16 cellular contexts compared by ENCODE assay signal in genomic region chr3:50275996-50276761, GRCh38. TPM values are rescaled to one million over a fixed set of nuclear protein-coding genes. Genes with fewer than 3 reads are reported as not detected.
DNase-seq lines count a peak whose midpoint lies in the region; ATAC-seq and TF ChIP-seq lines count a peak whose summit lies in the region.
"Had no signal": no experiment of that assay in that cellular context is flagged by ENCODE, and none has a peak within 500 bp of the region (broad histone marks: within the 10 kb centered on the region; RNA-seq: fewer than 3 reads in every experiment).

No MANE protein-coding gene starts in this region.

- no peak overlapping the region for H3K9ac ChIP-seq in HUES48 (ENCODE audit: low read depth, low read length)

- peaks cover 35% of the 10 kb centered on the region for H3K27me3 ChIP-seq in CD4-positive, alpha-beta memory T cell (ENCODE audit: insufficient read depth, low read length)
- H3K27me3 ChIP-seq in HUES48 (ENCODE audit: control insufficient read depth, insufficient read depth, low read length) (peaks cover 47% of the 10 kb centered on the region), HAP-1 (ENCODE audit: low read depth) (no peaks in the 10 kb centered on the region)
- H3K27me3 ChIP-seq: Peyer's patch had no signal

- intact Hi-C loops in CD4-positive, alpha-beta memory T cell (cut with micrococcal nuclease) = no loop called here

- H3K4me1 Mint-ChIP-seq in CD4-positive, alpha-beta memory T cell = peaks cover 14 to 37% (median 25%) of the 10 kb centered on the region in 4 donors
- peaks cover 21% of the 10 kb centered on the region for H3K4me1 Mint-ChIP-seq in activated naive CD8-positive, alpha-beta T cell (ENCODE audit: low read depth)
- peaks cover 16 to 29% (median 27%) of the 10 kb centered on the region in 4 donors for H3K4me1 Mint-ChIP-seq in naive thymus-derived CD8-positive, alpha-beta T cell

- peak in 3 of 5 donors; percentile 31 to 47 (median 32) for DNase-seq in CD4-positive, alpha-beta memory T cell
- DNase-seq in naive thymus-derived CD8-positive, alpha-beta T cell = peak in 4 of 10 donors; percentile 27 to 41 (median 32)
- DNase-seq in GM10248 (ENCODE audit: extremely low spot score) (no peak), AG08395 (ENCODE audit: low spot score) (no peak), HAP-1 (ENCODE audit: low spot score in 2 of 2) (no peak)
- DNase-seq: activated CD8-positive, alpha-beta memory T cell treated with anti-CD3 and anti-CD28 coated beads, Interleukin-2, amount 50 U/mL, for 4 hours; hypothalamus; Peyer's patch; T-helper 9 cell had no signal

- H3K4me1 ChIP-seq in CD4-positive, alpha-beta memory T cell (ENCODE audit: insufficient read depth, low read length) = peaks cover 35% of the 10 kb centered on the region
- H3K4me1 ChIP-seq in HUES48 (ENCODE audit: control insufficient read depth, insufficient read depth, low read length) (peaks cover 4% of the 10 kb centered on the region; the same call in 1 of the 2 replicates), HAP-1 (no peaks in the 10 kb centered on the region; the same call in 1 of the 2 replicates)

- H3K9me3 Mint-ChIP-seq in CD4-positive, alpha-beta memory T cell = no peaks in the 10 kb centered on the region
- no peaks in the 10 kb centered on the region for H3K9me3 Mint-ChIP-seq in activated naive CD8-positive, alpha-beta T cell (ENCODE audit: low read depth)
- H3K9me3 Mint-ChIP-seq in naive thymus-derived CD8-positive, alpha-beta T cell = no peaks in the 10 kb centered on the region
- H3K9me3 Mint-ChIP-seq: memory B cell had no signal

- no peaks in the 10 kb centered on the region for H3K9me3 ChIP-seq in CD4-positive, alpha-beta memory T cell (ENCODE audit: control insufficient read depth in 1 of 2, low read length in 2 of 2)
- H3K9me3 ChIP-seq in HUES48 (ENCODE audit: control insufficient read depth, insufficient read depth, low read length) = no peaks in the 10 kb centered on the region
- H3K9me3 ChIP-seq in HAP-1 = no peaks in the 10 kb centered on the region
- H3K9me3 ChIP-seq: Peyer's patch, thoracic aorta had no signal

- H3K27me3 Mint-ChIP-seq in CD4-positive, alpha-beta memory T cell = peaks cover 23 to 32% of the 10 kb centered on the region in 2 donors
- H3K27me3 Mint-ChIP-seq in activated naive CD8-positive, alpha-beta T cell = peaks cover 13% of the 10 kb centered on the region
- H3K27me3 Mint-ChIP-seq in naive thymus-derived CD8-positive, alpha-beta T cell = peaks cover 13 to 42% (median 21%) of the 10 kb centered on the region in 5 donors

- no peak overlapping the region for H3K27ac ChIP-seq in CD4-positive, alpha-beta memory T cell (ENCODE audit: low read depth, low read length)
- no peak overlapping the region for H3K27ac ChIP-seq in HUES48 (ENCODE audit: low read depth, low read length)
- H3K27ac ChIP-seq: Peyer's patch, thoracic aorta had no signal

- H3K27ac Mint-ChIP-seq in CD4-positive, alpha-beta memory T cell = peak overlapping the region in 3 of 7 donors; percentile 29 to 70 (median 51)
- H3K27ac Mint-ChIP-seq in activated naive CD8-positive, alpha-beta T cell = no peak overlapping the region
- peak overlapping the region in 1 of 10 donors; percentile 79 for H3K27ac Mint-ChIP-seq in naive thymus-derived CD8-positive, alpha-beta T cell
- H3K27ac Mint-ChIP-seq: memory B cell had no signal

- in situ Hi-C loops in HAP-1 (cut with MboI; ENCODE audit: low sequenced_read_pairs) = no loop called here

- POLR2A ChIA-PET in CD4-positive, alpha-beta memory T cell (lab: Charles Lee; ENCODE audit: partially characterized antibody) = no interaction called here
- POLR2A ChIA-PET in naive thymus-derived CD8-positive, alpha-beta T cell (lab: Charles Lee) = interaction anchor here (1.2 kb wide), 1 partner anchor 12 kb away, joined by 4 read pairs; no protein-coding TSS in a partner anchor
- POLR2A ChIA-PET in GM10248 (lab: Yijun Ruan, JAX) = no interaction called here

- CTCF ChIA-PET in CD4-positive, alpha-beta memory T cell (lab: Charles Lee; ENCODE audit: partially characterized antibody) = interaction anchor here (0.9 to 2.5 kb wide), 4 partner anchors 17 to 51 kb away, joined by 3 to 12 read pairs (median 3); partner anchors contain the start of gene HYAL2
- CTCF ChIA-PET in GM10248 (lab: Yijun Ruan, JAX) = no interaction called here

- no peak overlapping the region for H3K4me3 ChIP-seq in CD4-positive, alpha-beta memory T cell (ENCODE audit: low read length in 2 of 2)
- H3K4me3 ChIP-seq in HUES48 (ENCODE audit: low read depth, low read length) (peak overlapping the region; percentile 62; the same call in 1 of the 2 replicates), HAP-1 (no peak overlapping the region)
- H3K4me3 ChIP-seq: Peyer's patch, thoracic aorta had no signal

- no peak for TF ChIP-seq CTCF in GM10248 (IDR thresholded peaks at IDR 0.05; ENCODE audit: control extremely low read depth, extremely low read depth, low read depth, missing control alignments)

- H3K36me3 Mint-ChIP-seq in CD4-positive, alpha-beta memory T cell = no peaks in the 10 kb centered on the region
- no peaks in the 10 kb centered on the region for H3K36me3 Mint-ChIP-seq in activated naive CD8-positive, alpha-beta T cell
- H3K36me3 Mint-ChIP-seq in naive thymus-derived CD8-positive, alpha-beta T cell = no peaks in the 10 kb centered on the region
- H3K36me3 Mint-ChIP-seq: memory B cell had no signal

- peak overlapping the region; percentile 6 to 74 (median 54) for H3K4me3 Mint-ChIP-seq in CD4-positive, alpha-beta memory T cell
- peak overlapping the region; percentile 65 for H3K4me3 Mint-ChIP-seq in activated naive CD8-positive, alpha-beta T cell
- H3K4me3 Mint-ChIP-seq in naive thymus-derived CD8-positive, alpha-beta T cell = peak overlapping the region in 9 of 10 donors; percentile 47 to 78 (median 66)

- ATAC-seq in naive thymus-derived CD8-positive, alpha-beta T cell = peak; percentile 23 to 53

- H3K36me3 ChIP-seq in CD4-positive, alpha-beta memory T cell (ENCODE audit: insufficient read depth, low read length) = no peaks in the 10 kb centered on the region
- H3K36me3 ChIP-seq in HUES48 (ENCODE audit: control insufficient read depth, insufficient read depth, low read length) (no peaks in the 10 kb centered on the region), HAP-1 (replicated peaks) (no peaks in the 10 kb centered on the region)

RNA-seq across cellular contexts. Expression of gene LSMEM2, which starts 2.7 kb away (rescaled TPM):
- not detected for total RNA-seq in CD4-positive, alpha-beta memory T cell
- under 1 TPM in 1 of 2 donors, not detected in 1; 0.20 TPM for polyA plus RNA-seq in CD4-positive, alpha-beta memory T cell
- total RNA-seq in naive thymus-derived CD8-positive, alpha-beta T cell = not detected
- under 1 TPM in 2 of 3 donors, not detected in 1; 0.15 to 0.21 TPM for polyA plus RNA-seq in naive thymus-derived CD8-positive, alpha-beta T cell
- total RNA-seq: bronchial epithelial cell, M059J, Peyer's patch, pulmonary artery endothelial cell, thoracic aorta had no signal

RNA-seq across cellular contexts. Expression of gene SEMA3B, which starts 7.2 kb away (rescaled TPM):
- total RNA-seq in CD4-positive, alpha-beta memory T cell = under 1 TPM; 0.50 to 0.87 TPM
- not detected for polyA plus RNA-seq in CD4-positive, alpha-beta memory T cell
- 1 to 10 TPM; 1.0 to 1.1 TPM for total RNA-seq in naive thymus-derived CD8-positive, alpha-beta T cell
- polyA plus RNA-seq in naive thymus-derived CD8-positive, alpha-beta T cell = under 1 TPM in 1 of 3 donors, not detected in 2; 0.09 TPM

RNA-seq across cellular contexts. Expression of gene IFRD2, which starts 16.1 kb away (rescaled TPM):
- 10 to 100 TPM; 58.6 to 65.3 TPM for total RNA-seq in CD4-positive, alpha-beta memory T cell
- 10 to 100 TPM; 62.0 to 84.7 TPM for polyA plus RNA-seq in CD4-positive, alpha-beta memory T cell
- 10 to 100 TPM; 68.9 TPM for total RNA-seq in naive thymus-derived CD8-positive, alpha-beta T cell
- polyA plus RNA-seq in naive thymus-derived CD8-positive, alpha-beta T cell = 10 to 100 TPM; 59.4 to 69.7 (median 60.7) TPM

RNA-seq across cellular contexts. Expression of gene HYAL3, which starts 23.0 kb away (rescaled TPM):
- total RNA-seq in CD4-positive, alpha-beta memory T cell = 1 to 10 TPM; 5.1 to 5.4 TPM
- 1 to 10 TPM; 4.4 to 7.1 TPM for polyA plus RNA-seq in CD4-positive, alpha-beta memory T cell
- 1 to 10 TPM; 3.2 to 4.7 TPM for total RNA-seq in naive thymus-derived CD8-positive, alpha-beta T cell
- 1 to 10 TPM; 2.5 to 3.8 (median 3.0) TPM for polyA plus RNA-seq in naive thymus-derived CD8-positive, alpha-beta T cell

RNA-seq across cellular contexts. Expression of gene NAA80, which starts 23.0 kb away (rescaled TPM):
- 10 to 100 TPM; 33.1 to 33.7 TPM for total RNA-seq in CD4-positive, alpha-beta memory T cell
- 10 to 100 TPM; 16.7 to 30.3 TPM for polyA plus RNA-seq in CD4-positive, alpha-beta memory T cell
- 10 to 100 TPM; 33.8 to 36.8 TPM for total RNA-seq in naive thymus-derived CD8-positive, alpha-beta T cell
- 10 to 100 TPM; 10.8 to 18.7 (median 17.4) TPM for polyA plus RNA-seq in naive thymus-derived CD8-positive, alpha-beta T cell

Comparison
In these comparisons a context has a peak if more than half of its experiments do, and no peak if none do; other contexts are left out.
1. DNase-seq: peak in CD4-positive, alpha-beta memory T cell (3 of 5); none in GM10248 (single experiment), AG08395 (single experiment) and HAP-1 (0 of 2).
2. Peak in every context shown above with its lines, with median percentiles within 50 percentile points of each other: H3K4me3 Mint-ChIP-seq.